In the genomic region with DNA sequence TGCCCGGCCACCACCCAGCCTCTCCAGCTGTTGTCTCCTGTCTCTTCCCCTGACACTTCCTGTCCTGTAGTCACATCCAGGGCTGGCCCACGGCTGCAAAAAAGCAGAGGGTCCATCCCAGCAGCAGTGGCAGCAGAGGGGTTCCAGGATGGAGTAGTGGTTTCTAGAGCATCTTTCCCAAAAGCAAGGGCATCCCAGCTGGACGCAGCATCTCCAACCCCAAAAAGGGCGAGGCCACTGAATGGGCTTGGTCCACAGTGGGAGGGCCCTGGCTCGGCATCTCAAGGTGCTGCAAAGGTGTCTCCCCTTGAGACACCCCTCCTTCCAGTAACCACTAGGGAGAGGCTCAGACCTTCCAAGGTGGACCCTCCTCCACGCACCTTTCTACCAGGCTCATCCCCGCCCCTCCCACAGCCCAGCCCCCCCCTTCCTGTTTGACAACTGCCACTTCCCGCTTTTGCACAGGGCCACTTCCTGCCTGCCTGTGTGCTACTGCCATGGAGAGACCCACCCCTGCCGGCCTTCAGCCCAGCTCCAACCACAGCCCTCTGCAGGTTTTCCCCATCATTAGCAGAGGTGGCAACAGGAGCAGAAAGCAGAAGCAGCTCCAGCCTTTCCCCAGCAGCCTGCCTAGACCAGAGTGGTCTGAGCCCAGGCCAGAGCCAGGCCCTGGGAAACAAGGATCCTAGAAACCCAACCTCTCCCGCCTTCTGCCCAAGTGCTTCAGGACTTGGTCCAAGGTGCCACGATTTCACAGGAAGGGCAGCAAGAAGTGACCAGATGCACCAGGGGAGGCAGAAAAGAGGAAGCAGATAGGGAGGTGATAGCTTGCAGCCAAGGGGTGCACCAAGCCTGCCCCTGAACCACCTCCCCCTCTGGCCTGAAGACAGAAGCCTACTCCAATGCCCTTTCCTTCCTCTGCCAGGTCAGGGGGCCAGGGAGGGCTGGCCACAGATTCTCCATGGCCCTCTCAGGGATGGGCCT, we compare ENCODE assay signal across 9 cellular contexts. TPM values are rescaled to one million over a fixed set of nuclear protein-coding genes. Genes with fewer than 3 reads are reported as not detected.
A peak's percentile ranks its signal among the peaks of the same experiment; 100 is the strongest.
DNase-seq lines count a peak whose midpoint lies in the region; ATAC-seq and FAIRE-seq lines count a peak whose summit lies in the region.
"Had no signal": no experiment of that assay in that cellular context is flagged by ENCODE, and none has a peak within 500 bp of the region (broad histone marks: within the 10 kb centered on the region; RNA-seq: fewer than 3 reads in every experiment).

No MANE protein-coding gene starts in this region.

- peak; percentile 51 for ATAC-seq in GM18861 (IDR thresholded peaks at IDR 0.05; ENCODE audit: unreplicated experiment)
- ATAC-seq in HG03103 (IDR thresholded peaks at IDR 0.05; ENCODE audit: low read depth, unreplicated experiment), result peak; percentile 52
- ATAC-seq in HG03135 (IDR thresholded peaks at IDR 0.05; ENCODE audit: unreplicated experiment), result no peak

- FAIRE-seq in HTR-8/SVneo (lab: Jason Lieb, UNC), result no peak
- FAIRE-seq: endometrium had no signal

- DNase-seq in UCSD-AML1 (lab: John Stamatoyannopoulos, UW; ENCODE audit: unreplicated experiment) (peak; percentile 85), dermis blood vessel endothelial cell (peak; percentile 33), middle frontal gyrus (ENCODE audit: extremely low spot score, low spot score) (no peak), HTR-8/SVneo (ENCODE audit: insufficient read length, low spot score) (no peak)
- DNase-seq in stimulated activated CD4-positive, alpha-beta T cell treated with anti-CD3 and anti-CD28 coated beads, Interleukin-12 subunit alpha, Interleukin-12 subunit beta, amount 100 ng/mL, for 4 hours, result peak; percentile 42

RNA-seq across cellular contexts. Expression of a gene that starts 8.6 kb away (rescaled TPM):
- 27.9 and 35.1 TPM in 2 replicates for total RNA-seq in dermis blood vessel endothelial cell

RNA-seq across cellular contexts. Expression of a gene that starts 45.2 kb away (rescaled TPM):
- total RNA-seq in dermis blood vessel endothelial cell, result 13.4 and 13.8 TPM in 2 replicates

RNA-seq across cellular contexts. Expression of a gene that starts 54.4 kb away (rescaled TPM):
- 10.9 and 13.4 TPM in 2 replicates for total RNA-seq in dermis blood vessel endothelial cell

Comparison
In these comparisons a context has a peak if more than half of its experiments do, and no peak if none do; other contexts are left out.
1. DNase-seq: peak in UCSD-AML1 (single experiment), dermis blood vessel endothelial cell (single experiment) and stimulated activated CD4-positive, alpha-beta T cell treated with anti-CD3 and anti-CD28 coated beads, Interleukin-12 subunit alpha, Interleukin-12 subunit beta, amount 100 ng/mL, for 4 hours (single experiment); none in middle frontal gyrus (single experiment) and HTR-8/SVneo (single experiment).